In genomic region chr2:156156580-156156979, GRCh38 we compare ENCODE assay signal across 18 cellular contexts.
A peak's percentile ranks its signal among the peaks of the same experiment; 100 is the strongest.
DNase-seq lines count a peak whose midpoint lies in the region; ATAC-seq, FAIRE-seq and TF ChIP-seq lines count a peak whose summit lies in the region.
"Had no signal": no experiment of that assay in that cellular context is flagged by ENCODE, and none has a peak within 500 bp of the region (broad histone marks: within the 10 kb centered on the region; RNA-seq: fewer than 3 reads in every experiment).

No MANE protein-coding gene starts in this region.

- H3K4me1 Mint-ChIP-seq in Calu3 (ENCODE audit: low read depth, unreplicated experiment): no peaks in the 10 kb centered on the region
- H3K4me1 Mint-ChIP-seq: activated naive CD8-positive, alpha-beta T cell treated with anti-CD3 and anti-CD28 coated beads, Interleukin-2, amount 10 ng/mL, durations not matched to agents 7 days and 5 days; stimulated activated naive CD8-positive, alpha-beta T cell treated with anti-CD3 and anti-CD28 coated beads, Interleukin-15, amount 100 ng/mL, for 72 hours had no signal

- BruUV-seq in Calu3 (replicated peaks; lab: Mats Ljungman, UMichigan): no TSS peak

- H3K36me3 ChIP-seq in bronchial epithelial cell (ENCODE audit: control insufficient read depth, insufficient read depth, low read length): no peaks in the 10 kb centered on the region
- H3K36me3 ChIP-seq: esophagus squamous epithelium, MG63 had no signal

- H3K27me3 Mint-ChIP-seq in Calu3 (ENCODE audit: unreplicated experiment): no peaks in the 10 kb centered on the region
- H3K27me3 Mint-ChIP-seq: stimulated activated naive CD8-positive, alpha-beta T cell treated with anti-CD3 and anti-CD28 coated beads, Interleukin-15, amount 100 ng/mL, for 72 hours had no signal

- no peaks in the 10 kb centered on the region for H3K9me3 Mint-ChIP-seq in Calu3 (ENCODE audit: low read depth, unreplicated experiment)
- H3K9me3 Mint-ChIP-seq: activated naive CD8-positive, alpha-beta T cell treated with anti-CD3 and anti-CD28 coated beads, Interleukin-2, amount 10 ng/mL, durations not matched to agents 7 days and 5 days; activated T-cell treated with anti-CD3 and anti-CD28 coated beads, Interleukin-2, amount 50 U/mL, for 24 hours; stimulated activated naive CD8-positive, alpha-beta T cell treated with anti-CD3 and anti-CD28 coated beads, Interleukin-15, amount 100 ng/mL, for 72 hours had no signal

- no peak for TF ChIP-seq CTCF in Calu3 (IDR thresholded peaks at IDR 0.05; ENCODE audit: unreplicated experiment)
- peak; percentile 10; the same call in 1 of the 2 replicates for TF ChIP-seq CTCF in LNCAP (IDR thresholded peaks at IDR 0.05)
- TF ChIP-seq CTCF in bronchial epithelial cell (IDR thresholded peaks at IDR 0.05; ENCODE audit: insufficient read depth, low read length, severe bottlenecking): peak; percentile 14

- no peak overlapping the region for H3K4me3 Mint-ChIP-seq in Calu3 (ENCODE audit: low read depth, unreplicated experiment)
- H3K4me3 Mint-ChIP-seq: activated naive CD8-positive, alpha-beta T cell treated with anti-CD3 and anti-CD28 coated beads, Interleukin-2, amount 10 ng/mL, durations not matched to agents 7 days and 5 days; activated T-cell treated with anti-CD3 and anti-CD28 coated beads, Interleukin-2, amount 50 U/mL, for 24 hours; stimulated activated naive CD8-positive, alpha-beta T cell treated with anti-CD3 and anti-CD28 coated beads, Interleukin-15, amount 100 ng/mL, for 72 hours had no signal

- no peaks in the 10 kb centered on the region for H3K27me3 ChIP-seq in bronchial epithelial cell (ENCODE audit: control insufficient read depth, insufficient read depth, low read length)
- H3K27me3 ChIP-seq: esophagus squamous epithelium had no signal

- ATAC-seq in GM21423 (IDR thresholded peaks at IDR 0.05; ENCODE audit: unreplicated experiment) (no peak), GM19035 (IDR thresholded peaks at IDR 0.05; ENCODE audit: unreplicated experiment) (no peak)
- ATAC-seq: stimulated activated naive CD8-positive, alpha-beta T cell treated with anti-CD3 and anti-CD28 coated beads, Interleukin-15, amount 100 ng/mL, for 72 hours had no signal

- no peak overlapping the region for H3K27ac Mint-ChIP-seq in Calu3 (ENCODE audit: unreplicated experiment)
- H3K27ac Mint-ChIP-seq: activated naive CD8-positive, alpha-beta T cell treated with anti-CD3 and anti-CD28 coated beads, Interleukin-2, amount 10 ng/mL, durations not matched to agents 7 days and 5 days; activated T-cell treated with anti-CD3 and anti-CD28 coated beads, Interleukin-2, amount 50 U/mL, for 24 hours; stimulated activated naive CD8-positive, alpha-beta T cell treated with anti-CD3 and anti-CD28 coated beads, Interleukin-15, amount 100 ng/mL, for 72 hours had no signal

- no peak for FAIRE-seq in bronchial epithelial cell (lab: Jason Lieb, UNC)

- CTCF ChIA-PET in Calu3 (lab: Charles Lee): interaction anchor here (1.4 kb wide), 1 partner anchor 25 kb away, joined by 7 read pairs; no protein-coding TSS in a partner anchor

- no peak overlapping the region for H3K4me3 ChIP-seq in bronchial epithelial cell (ENCODE audit: low read depth, low read length)
- H3K4me3 ChIP-seq: coronary artery, esophagus squamous epithelium, MG63, skin epidermis had no signal

- intact Hi-C loops in Calu3 (cut with micrococcal nuclease; ENCODE audit: unreplicated experiment): loop anchor here (5.0 kb wide), 2 partner anchors 41 to 176 kb away; partner anchors contain the start of gene NR4A2

- no peaks in the 10 kb centered on the region for H3K36me3 Mint-ChIP-seq in Calu3 (ENCODE audit: insufficient read depth, unreplicated experiment)
- H3K36me3 Mint-ChIP-seq: activated naive CD8-positive, alpha-beta T cell treated with anti-CD3 and anti-CD28 coated beads, Interleukin-2, amount 10 ng/mL, durations not matched to agents 7 days and 5 days had no signal

- DNase-seq in Calu3 (peak; percentile 21), bronchial epithelial cell (ENCODE audit: low read depth) (no peak), medulla oblongata (ENCODE audit: extremely low spot score) (peak; percentile 17), kidney tubule cell (ENCODE audit: low spot score) (no peak), amniotic stem cell (lab: John Stamatoyannopoulos, UW) (no peak)
- DNase-seq: activated CD4-positive, alpha-beta T cell treated with anti-CD3 and anti-CD28 coated beads, Interleukin-2, amount 50 U/mL, for 1 hour; activated naive CD8-positive, alpha-beta T cell treated with anti-CD3 and anti-CD28 coated beads, Interleukin-2, amount 10 ng/mL, durations not matched to agents 7 days and 5 days; activated T-cell treated with anti-CD3 and anti-CD28 coated beads, Interleukin-2, amount 50 U/mL, for 24 hours; esophagus squamous epithelium; MG63; NCI-H1930; NCI-H82; stimulated activated naive CD8-positive, alpha-beta T cell treated with anti-CD3 and anti-CD28 coated beads, Interleukin-15, amount 100 ng/mL, for 72 hours had no signal

Comparison
In these comparisons a context has a peak if more than half of its experiments do, and no peak if none do; other contexts are left out.
1. DNase-seq: peak in Calu3 (single experiment) and medulla oblongata (single experiment); none in bronchial epithelial cell (single experiment), kidney tubule cell (single experiment) and amniotic stem cell (single experiment).